22 cellular contexts compared by ENCODE assay signal in the genomic region with DNA sequence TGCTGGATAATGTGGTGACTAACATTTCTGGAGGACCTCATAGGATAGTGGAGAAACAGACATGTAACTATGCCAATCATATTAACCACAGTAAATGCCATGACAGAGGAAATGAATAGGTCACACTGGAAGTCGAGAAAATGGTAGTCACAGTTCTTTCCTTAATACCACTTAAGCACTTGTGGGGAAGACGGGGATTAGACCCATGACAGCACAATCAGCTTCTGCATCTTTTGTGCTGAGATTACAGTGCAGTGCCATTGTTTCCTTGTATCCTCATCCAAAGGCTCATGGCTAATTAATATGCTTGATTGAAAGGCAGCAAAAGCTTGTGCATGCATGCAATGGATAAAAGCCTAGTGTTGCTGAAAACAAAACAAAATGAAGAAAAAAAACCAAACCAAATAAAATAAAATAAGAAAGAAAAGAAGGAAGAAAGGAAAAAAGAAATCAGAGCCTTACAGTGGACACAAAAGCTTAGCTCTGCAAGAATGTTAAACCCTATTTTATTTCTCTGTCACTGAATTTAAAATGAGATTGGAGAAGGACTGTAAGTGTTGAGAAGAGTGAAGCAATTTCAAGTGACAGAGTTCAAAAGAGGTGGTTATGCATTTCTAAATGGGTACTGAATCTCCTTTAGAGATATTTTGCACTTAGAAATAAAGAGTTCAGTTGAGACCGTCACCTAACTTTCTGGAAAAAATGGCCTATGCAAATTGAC.
"Had no signal": no experiment of that assay in that cellular context is flagged by ENCODE, and none has a peak within 500 bp of the region (broad histone marks: within the 10 kb centered on the region; RNA-seq: fewer than 3 reads in every experiment).

No MANE protein-coding gene starts in this region.

- H3K4me3 ChIP-seq: SJSA1 had no signal

- H3K4me1 ChIP-seq: SJSA1 had no signal

- H3K27me3 ChIP-seq: SJSA1 had no signal

- H3K36me3 ChIP-seq: SJSA1 had no signal

- DNase-seq: activated CD4-positive, alpha-beta memory T cell treated with anti-CD3 and anti-CD28 coated beads for 36 hours; activated CD4-positive, alpha-beta T cell treated with anti-CD3 and anti-CD28 coated beads for 48 hours; activated CD8-positive, alpha-beta memory T cell treated with anti-CD3 and anti-CD28 coated beads for 24 hours; activated gamma-delta T cell; activated naive CD4-positive, alpha-beta T cell treated with anti-CD3 and anti-CD28 coated beads for 36 hours; activated T-cell treated with anti-CD3 and anti-CD28 coated beads, Interleukin-2, amount 50 U/mL, for 48 hours; amygdala; Kasumi-1; KBM-7; NCI-H1092; NCI-H1417; NCI-H1930; NCI-H2107; NCI-H2171 treated with DMSO at 0.1 percent for 48 hours; NCI-H226; NCI-H526; NCI-H774; NK-92 treated with Interleukin-12 subunit alpha and Interleukin-12 subunit beta, amount 100 ng/mL, for 24 hours; OCI-M1; Right ventricle myocardium superior had no signal

- H3K27ac ChIP-seq: RWPE1, SJSA1 had no signal
